11 cellular contexts compared by ENCODE assay signal in the genomic region with DNA sequence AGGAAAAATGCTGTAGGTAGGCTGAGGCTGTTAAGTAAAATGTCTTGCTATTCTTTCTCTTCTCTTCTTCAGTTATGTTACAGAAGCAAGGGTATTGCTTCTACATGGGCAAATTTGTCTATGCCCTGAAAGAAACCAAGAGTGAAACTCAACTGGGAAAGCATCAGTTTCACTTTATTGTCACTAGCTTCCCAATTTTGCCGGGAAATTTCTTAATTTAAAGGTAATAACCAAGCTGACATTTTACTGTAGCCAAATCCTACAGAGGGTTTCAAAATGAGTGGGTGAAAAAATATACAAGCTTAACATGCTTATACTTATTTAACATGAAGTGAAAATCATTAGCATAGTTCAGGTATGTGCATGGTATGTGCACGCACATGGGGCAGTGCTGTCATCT. TPM values are rescaled to one million over a fixed set of nuclear protein-coding genes. Genes with fewer than 3 reads are reported as not detected.
DNase-seq lines count a peak whose midpoint lies in the region; ATAC-seq and TF ChIP-seq lines count a peak whose summit lies in the region.
"Had no signal": no experiment of that assay in that cellular context is flagged by ENCODE, and none has a peak within 500 bp of the region (broad histone marks: within the 10 kb centered on the region; RNA-seq: fewer than 3 reads in every experiment).

No MANE protein-coding gene starts in this region.

- H3K9me3 ChIP-seq in CD4-positive, alpha-beta memory T cell (ENCODE audit: control insufficient read depth in 1 of 2, low read length in 2 of 2) = no peaks in the 10 kb centered on the region
- H3K9me3 ChIP-seq in neuronal stem cell (replicated peaks in 1 of 2; ENCODE audit: control insufficient read depth in 2 of 2, insufficient read depth in 1 of 2, low read depth in 1 of 2, low read length in 2 of 2) = no peaks in the 10 kb centered on the region
- H3K9me3 ChIP-seq in mesenchymal stem cell (ENCODE audit: control insufficient read depth, low read length) = no peaks in the 10 kb centered on the region

- no CpG with 5 or more reads among the region's 2 CpGs for WGBS in neuronal stem cell (ENCODE audit: extremely low coverage in 2 of 2, insufficient read length in 2 of 2, insufficient replicate concordance in 1 of 2), 2 donors
- WGBS in mesenchymal stem cell = 100% methylated on average over 1 of the region's 2 CpGs

- H3K27me3 ChIP-seq in CD4-positive, alpha-beta memory T cell (ENCODE audit: insufficient read depth, low read length) = no peaks in the 10 kb centered on the region
- no peaks in the 10 kb centered on the region for H3K27me3 ChIP-seq in neuronal stem cell (ENCODE audit: control insufficient read depth in 3 of 3, insufficient read depth in 3 of 3, low read depth in 1 of 3, low read length in 3 of 3)
- H3K27me3 ChIP-seq in mesenchymal stem cell (ENCODE audit: control insufficient read depth in 1 of 2, insufficient read depth in 1 of 2, low read length in 2 of 2) = no peaks in the 10 kb centered on the region
- H3K27me3 ChIP-seq: cardiac muscle cell had no signal

- H3K79me1 ChIP-seq in neuronal stem cell (ENCODE audit: low read depth, low read length) (no peaks in the 10 kb centered on the region), mesenchymal stem cell (replicated peaks; ENCODE audit: low read length, poor library complexity, severe bottlenecking) (no peaks in the 10 kb centered on the region)

- H3K23ac ChIP-seq in neuronal stem cell (ENCODE audit: low read depth, low read length, poor library complexity) (no peak overlapping the region), mesenchymal stem cell (ENCODE audit: low read length in 2 of 2) (no peak overlapping the region)

- peak overlapping the region; percentile 51 for H3K27ac ChIP-seq in CD4-positive, alpha-beta memory T cell (ENCODE audit: low read depth, low read length)
- H3K27ac ChIP-seq in neuronal stem cell (replicated peaks; ENCODE audit: low read length) = no peak overlapping the region
- no peak overlapping the region for H3K27ac ChIP-seq in mesenchymal stem cell (ENCODE audit: low read length, poor library complexity, severe bottlenecking)
- H3K27ac ChIP-seq: cardiac muscle cell had no signal

- peaks cover 55 to 95% (median 70%) of the 10 kb centered on the region in 4 donors for H3K4me1 Mint-ChIP-seq in CD4-positive, alpha-beta memory T cell
- peaks cover 90% of the 10 kb centered on the region for H3K4me1 Mint-ChIP-seq in activated T-helper 1 cell treated with anti-CD3 and anti-CD28 coated beads, Interleukin-12 subunit alpha, Interleukin-12 subunit beta, Interleukin-2, Interleukin-4 antibody, amounts not matched to agents 30 ng/mL and 10 ng/mL and 1 ng/mL, durations not matched to agents 14 hours and 24 hours and 36 hours (ENCODE audit: low read depth)
- H3K4me1 Mint-ChIP-seq in nephron (peaks cover 29% of the 10 kb centered on the region), WTC11 (peaks cover 18% of the 10 kb centered on the region)

- H3K4ac ChIP-seq in neuronal stem cell (ENCODE audit: low read length) (no peak overlapping the region), mesenchymal stem cell (ENCODE audit: low read depth in 1 of 2, low read length in 2 of 2) (no peak overlapping the region)

- H2BK5ac ChIP-seq in neuronal stem cell (ENCODE audit: low read length) (no peak overlapping the region), mesenchymal stem cell (ENCODE audit: low read depth, low read length, poor library complexity, severe bottlenecking) (no peak overlapping the region)

- H2AK5ac ChIP-seq in neuronal stem cell (ENCODE audit: low read depth, low read length) (no peak overlapping the region), mesenchymal stem cell (ENCODE audit: low read length, severe bottlenecking) (no peak overlapping the region)

- no peak overlapping the region for H2BK12ac ChIP-seq in neuronal stem cell (ENCODE audit: low read length)
- H2BK12ac ChIP-seq in mesenchymal stem cell (ENCODE audit: low read length in 2 of 2) = no peak overlapping the region

- H4K8ac ChIP-seq in neuronal stem cell (ENCODE audit: low read depth, low read length) = no peak overlapping the region
- no peak overlapping the region for H4K8ac ChIP-seq in mesenchymal stem cell (ENCODE audit: low read length)

- peaks cover 79% of the 10 kb centered on the region for H3K4me1 ChIP-seq in CD4-positive, alpha-beta memory T cell (ENCODE audit: insufficient read depth, low read length)
- H3K4me1 ChIP-seq in neuronal stem cell (ENCODE audit: control insufficient read depth in 2 of 2, insufficient read depth in 1 of 2, low read depth in 1 of 2, low read length in 2 of 2) = peaks cover 0 to 4% of the 10 kb centered on the region in 2 donors
- H3K4me1 ChIP-seq in mesenchymal stem cell (ENCODE audit: control insufficient read depth, insufficient read depth, low read depth, low read length) = peaks cover 5% of the 10 kb centered on the region

- no peaks in the 10 kb centered on the region for H3K36me3 ChIP-seq in CD4-positive, alpha-beta memory T cell (ENCODE audit: insufficient read depth, low read length)
- H3K36me3 ChIP-seq in neuronal stem cell (replicated peaks in 1 of 2; ENCODE audit: control insufficient read depth in 2 of 2, insufficient read depth in 2 of 2, low read length in 2 of 2) (peaks cover 1 to 34% of the 10 kb centered on the region in 2 donors), mesenchymal stem cell (ENCODE audit: control insufficient read depth in 1 of 2, insufficient read depth in 2 of 2, low read depth in 1 of 2, low read length in 2 of 2) (peaks cover 0 to 39% of the 10 kb centered on the region in 2 experiments)

- peaks cover 22 to 42% of the 10 kb centered on the region in 2 donors for H3K36me3 Mint-ChIP-seq in CD4-positive, alpha-beta memory T cell
- H3K36me3 Mint-ChIP-seq in activated T-helper 1 cell treated with anti-CD3 and anti-CD28 coated beads, Interleukin-12 subunit alpha, Interleukin-12 subunit beta, Interleukin-2, Interleukin-4 antibody, amounts not matched to agents 30 ng/mL and 10 ng/mL and 1 ng/mL, durations not matched to agents 14 hours and 24 hours and 36 hours (ENCODE audit: low read depth) = peaks cover 62% of the 10 kb centered on the region
- H3K36me3 Mint-ChIP-seq in nephron (ENCODE audit: low read depth) = peaks cover 22% of the 10 kb centered on the region
- peaks cover 18% of the 10 kb centered on the region for H3K36me3 Mint-ChIP-seq in WTC11

- H2BK15ac ChIP-seq in neuronal stem cell (ENCODE audit: low read length) (no peak overlapping the region), mesenchymal stem cell (ENCODE audit: low read depth, poor library complexity, severe bottlenecking) (no peak overlapping the region)

- H3K4me3 Mint-ChIP-seq in CD4-positive, alpha-beta memory T cell = peak overlapping the region; percentile 70 to 86 (median 79)
- peak overlapping the region; percentile 84 for H3K4me3 Mint-ChIP-seq in activated T-helper 1 cell treated with anti-CD3 and anti-CD28 coated beads, Interleukin-12 subunit alpha, Interleukin-12 subunit beta, Interleukin-2, Interleukin-4 antibody, amounts not matched to agents 30 ng/mL and 10 ng/mL and 1 ng/mL, durations not matched to agents 14 hours and 24 hours and 36 hours
- H3K4me3 Mint-ChIP-seq in nephron (peak overlapping the region; percentile 53 to 66 (median 54)), WTC11 (no peak overlapping the region)

- no peak overlapping the region for H2AFZ ChIP-seq in neuronal stem cell (ENCODE audit: low read length)
- H2AFZ ChIP-seq in mesenchymal stem cell (ENCODE audit: low read depth, low read length) = no peak overlapping the region

- TF ChIP-seq CTCF in GM12865 (IDR thresholded peaks at IDR 0.05; ENCODE audit: insufficient read depth, low read depth, low read length, missing control alignments) (no peak), nephron (IDR thresholded peaks at IDR 0.05; ENCODE audit: unreplicated experiment in 3 of 3) (no peak), WTC11 (IDR thresholded peaks at IDR 0.05) (no peak)

- DNase-seq in CD4-positive, alpha-beta memory T cell = no peak
- DNase-seq in GM12865 (ENCODE audit: low read depth) (peak; percentile 29), neuronal stem cell (ENCODE audit: low spot score) (no peak), WTC11 (ENCODE audit: low spot score) (no peak), mesenchymal stem cell (no peak)
- no peak for DNase-seq in activated T-helper 1 cell treated with anti-CD3 and anti-CD28 coated beads, Interleukin-12 subunit alpha, Interleukin-12 subunit beta, Interleukin-2, Interleukin-4 antibody, amounts not matched to agents 30 ng/mL and 10 ng/mL and 1 ng/mL, durations not matched to agents 14 hours and 24 hours and 36 hours (ENCODE audit: low spot score)
- DNase-seq: NCI-H187 treated with DMSO at 0.1 percent for 48 hours, NCI-H82 had no signal

- H3K9ac ChIP-seq in neuronal stem cell (ENCODE audit: low read depth, low read length, poor library complexity) (no peak overlapping the region), mesenchymal stem cell (ENCODE audit: low read length) (no peak overlapping the region)

- H3K9me3 Mint-ChIP-seq in CD4-positive, alpha-beta memory T cell = peaks cover 0 to 2% (median 0%) of the 10 kb centered on the region in 8 donors
- peaks cover 7% of the 10 kb centered on the region for H3K9me3 Mint-ChIP-seq in activated T-helper 1 cell treated with anti-CD3 and anti-CD28 coated beads, Interleukin-12 subunit alpha, Interleukin-12 subunit beta, Interleukin-2, Interleukin-4 antibody, amounts not matched to agents 30 ng/mL and 10 ng/mL and 1 ng/mL, durations not matched to agents 14 hours and 24 hours and 36 hours
- H3K9me3 Mint-ChIP-seq in nephron = no peaks in the 10 kb centered on the region
- peaks cover 7% of the 10 kb centered on the region for H3K9me3 Mint-ChIP-seq in WTC11

- H3K14ac ChIP-seq in neuronal stem cell (ENCODE audit: low read length) (no peak overlapping the region), mesenchymal stem cell (ENCODE audit: low read length in 2 of 2) (no peak overlapping the region)

- H3K27me3 Mint-ChIP-seq in CD4-positive, alpha-beta memory T cell = no peaks in the 10 kb centered on the region
- no peaks in the 10 kb centered on the region for H3K27me3 Mint-ChIP-seq in activated T-helper 1 cell treated with anti-CD3 and anti-CD28 coated beads, Interleukin-12 subunit alpha, Interleukin-12 subunit beta, Interleukin-2, Interleukin-4 antibody, amounts not matched to agents 30 ng/mL and 10 ng/mL and 1 ng/mL, durations not matched to agents 14 hours and 24 hours and 36 hours (ENCODE audit: insufficient read depth)
- H3K27me3 Mint-ChIP-seq in nephron (ENCODE audit: low read depth) (no peaks in the 10 kb centered on the region), WTC11 (ENCODE audit: low read depth) (no peaks in the 10 kb centered on the region)

- ATAC-seq in WTC11 = no peak
- ATAC-seq: K562 had no signal

- POLR2A ChIA-PET in CD4-positive, alpha-beta memory T cell (lab: Charles Lee; ENCODE audit: partially characterized antibody) = interaction anchor here (1.3 to 1.5 kb wide), 2 partner anchors 12 to 13 kb away, joined by 3 to 4 read pairs; no protein-coding TSS in a partner anchor
- POLR2A ChIA-PET in WTC11 (lab: Charles Lee) = no interaction called here

- CTCF ChIA-PET in CD4-positive, alpha-beta memory T cell (lab: Charles Lee; ENCODE audit: partially characterized antibody) = interaction anchor here (1.9 kb wide), 1 partner anchor 100 kb away, joined by 7 read pairs; no protein-coding TSS in a partner anchor
- CTCF ChIA-PET in WTC11 (lab: Charles Lee) = no interaction called here

- H2BK120ac ChIP-seq in neuronal stem cell (ENCODE audit: low read depth, low read length) (no peak overlapping the region), mesenchymal stem cell (ENCODE audit: low read depth, low read length) (no peak overlapping the region)

- no peak overlapping the region for H3K4me2 ChIP-seq in neuronal stem cell (ENCODE audit: insufficient read depth, low read length, poor library complexity, severe bottlenecking)
- H3K4me2 ChIP-seq in mesenchymal stem cell (ENCODE audit: low read length, poor library complexity, severe bottlenecking) = no peak overlapping the region

- peak overlapping the region; percentile 77 to 90 (median 85) for H3K27ac Mint-ChIP-seq in CD4-positive, alpha-beta memory T cell
- H3K27ac Mint-ChIP-seq in activated T-helper 1 cell treated with anti-CD3 and anti-CD28 coated beads, Interleukin-12 subunit alpha, Interleukin-12 subunit beta, Interleukin-2, Interleukin-4 antibody, amounts not matched to agents 30 ng/mL and 10 ng/mL and 1 ng/mL, durations not matched to agents 14 hours and 24 hours and 36 hours = peak overlapping the region; percentile 90
- no peak overlapping the region for H3K27ac Mint-ChIP-seq in nephron
- H3K27ac Mint-ChIP-seq in WTC11 = no peak overlapping the region

- H4K91ac ChIP-seq in neuronal stem cell (ENCODE audit: low read depth, low read length, poor library complexity) (no peak overlapping the region), mesenchymal stem cell (ENCODE audit: low read length) (no peak overlapping the region)

- no peak overlapping the region for H3K18ac ChIP-seq in neuronal stem cell (ENCODE audit: low read length)
- no peak overlapping the region for H3K18ac ChIP-seq in mesenchymal stem cell (ENCODE audit: low read depth in 1 of 2, low read length in 2 of 2)

- peak overlapping the region; percentile 6 to 29 for H3K4me3 ChIP-seq in CD4-positive, alpha-beta memory T cell (ENCODE audit: low read length in 2 of 2)
- H3K4me3 ChIP-seq in GM12865 (ENCODE audit: low read depth, low read length) (peak overlapping the region; percentile 67), neuronal stem cell (ENCODE audit: low read length in 2 of 2) (no peak overlapping the region), mesenchymal stem cell (ENCODE audit: insufficient read depth in 1 of 2, low read depth in 1 of 2, low read length in 2 of 2) (peak overlapping the region in 1 of 2 experiments; percentile 39)
- H3K4me3 ChIP-seq: cardiac muscle cell, K562 had no signal

- intact Hi-C loops in CD4-positive, alpha-beta memory T cell (cut with micrococcal nuclease) = loop anchor here (5.0 to 10.0 kb wide), 4 partner anchors 34 to 1261 kb away; a partner anchor contains a TSS
- intact Hi-C loops in activated T-helper 1 cell treated with anti-CD3 and anti-CD28 coated beads, Interleukin-12 subunit alpha, Interleukin-12 subunit beta, Interleukin-2, Interleukin-4 antibody, amounts not matched to agents 30 ng/mL and 10 ng/mL and 1 ng/mL, durations not matched to agents 14 hours and 24 hours and 36 hours (cut with micrococcal nuclease) = loop anchor here (5.0 to 10.0 kb wide), 5 partner anchors 671 to 939 kb away; a partner anchor contains a TSS

RNA-seq across cellular contexts. Expression of a gene that starts 3.2 kb away (rescaled TPM):
- total RNA-seq in CD4-positive, alpha-beta memory T cell = 10 to 100 TPM; 90.2 to 91.2 TPM
- polyA plus RNA-seq in CD4-positive, alpha-beta memory T cell = 10 to 100 TPM; 76.3 to 86.5 TPM
- 136 and 141 TPM in 2 replicates for total RNA-seq in activated T-helper 1 cell treated with anti-CD3 and anti-CD28 coated beads, Interleukin-12 subunit alpha, Interleukin-12 subunit beta, Interleukin-2, Interleukin-4 antibody, amounts not matched to agents 30 ng/mL and 10 ng/mL and 1 ng/mL, durations not matched to agents 14 hours and 24 hours and 36 hours
- 19.5 TPM for polyA plus RNA-seq in neuronal stem cell (2013, experiment 1 of 2)
- 21.2 TPM for polyA plus RNA-seq in neuronal stem cell (2013, experiment 2 of 2)
- total RNA-seq in WTC11 (2021) = 16.7 to 24.5 TPM (median 22.3 TPM) in 3 replicates
- 50.9 TPM for polyA plus RNA-seq in mesenchymal stem cell (2013, experiment 1 of 2)
- 56.2 TPM for polyA plus RNA-seq in mesenchymal stem cell (2013, experiment 2 of 2)

Comparison
In these comparisons a context has a peak if more than half of its experiments do, and no peak if none do; other contexts are left out.
1. H3K4me3 ChIP-seq: peak in CD4-positive, alpha-beta memory T cell (2 of 2) and GM12865 (single experiment); none in neuronal stem cell (0 of 2).
2. H3K27ac Mint-ChIP-seq: peak in CD4-positive, alpha-beta memory T cell (7 of 7) and activated T-helper 1 cell treated with anti-CD3 and anti-CD28 coated beads, Interleukin-12 subunit alpha, Interleukin-12 subunit beta, Interleukin-2, Interleukin-4 antibody, amounts not matched to agents 30 ng/mL and 10 ng/mL and 1 ng/mL, durations not matched to agents 14 hours and 24 hours and 36 hours (single experiment); none in nephron (0 of 3) and WTC11 (single experiment).